ENCODE assay signal across 17 cellular contexts in genomic region chr20:22425344-22426295, GRCh38.
DNase-seq lines count a peak whose midpoint lies in the region; ATAC-seq and TF ChIP-seq lines count a peak whose summit lies in the region.
"Had no signal": no experiment of that assay in that cellular context is flagged by ENCODE, and none has a peak within 500 bp of the region (broad histone marks: within the 10 kb centered on the region; RNA-seq: fewer than 3 reads in every experiment).

No MANE protein-coding gene starts in this region.

- peaks cover 11% of the 10 kb centered on the region for H3K4me1 ChIP-seq in mesendoderm (ENCODE audit: control insufficient read depth, low read depth, low read length)
- H3K4me1 ChIP-seq: BLaER1 treated with 17β-estradiol and CSF1 and Interleukin-3, amounts not matched to agents 10 nM and 100 nM had no signal

- H3K27me3 ChIP-seq in mesendoderm (ENCODE audit: insufficient read depth, low read length, poor library complexity) = no peaks in the 10 kb centered on the region
- H3K27me3 ChIP-seq: BLaER1 treated with 17β-estradiol and CSF1 and Interleukin-3, amounts not matched to agents 10 nM and 100 nM had no signal

- WGBS in mesendoderm (ENCODE audit: extremely low coverage, insufficient coverage, low lambda C conversion rate) = no CpG with 5 or more reads among the region's 5 CpGs

- H3K4me3 Mint-ChIP-seq in glutamatergic neuron (ENCODE audit: unreplicated experiment) = no peak overlapping the region

- peak; percentile 48 for ATAC-seq in Right ventricle myocardium superior (ENCODE audit: poor library complexity)

- intact Hi-C loops in Right ventricle myocardium superior (cut with DNase I) = no loop called here
- intact Hi-C loops in cardiac septum (cut with DNase I) = no loop called here

- no peak overlapping the region for H3K27ac Mint-ChIP-seq in glutamatergic neuron (ENCODE audit: unreplicated experiment)

- peaks cover 4% of the 10 kb centered on the region for H3K27me3 Mint-ChIP-seq in glutamatergic neuron (ENCODE audit: unreplicated experiment)

- peaks cover 7% of the 10 kb centered on the region for H3K4me1 Mint-ChIP-seq in glutamatergic neuron (ENCODE audit: low read depth, unreplicated experiment)

- H2BK15ac ChIP-seq in mesendoderm (replicated peaks; ENCODE audit: low read depth) = no peak overlapping the region

- no peak for TF ChIP-seq CTCF in glutamatergic neuron (IDR thresholded peaks at IDR 0.05; ENCODE audit: partially characterized antibody, unreplicated experiment)

- H3K27ac ChIP-seq in mesendoderm (ENCODE audit: low read depth, low read length) = peak overlapping the region; percentile 3
- H3K27ac ChIP-seq: 22Rv1; BLaER1 treated with 17β-estradiol and CSF1 and Interleukin-3, amounts not matched to agents 10 nM and 100 nM had no signal

- H3K9ac ChIP-seq in mesendoderm (ENCODE audit: low read length) = no peak overlapping the region
- H3K9ac ChIP-seq: BLaER1 treated with 17β-estradiol and CSF1 and Interleukin-3, amounts not matched to agents 10 nM and 100 nM had no signal

- H3K79me2 ChIP-seq in mesendoderm (ENCODE audit: control insufficient read depth, insufficient read depth, low read length) = no peaks in the 10 kb centered on the region

- peak overlapping the region; percentile 23 for H3K18ac ChIP-seq in mesendoderm (ENCODE audit: low read length)

- H2BK120ac ChIP-seq in mesendoderm (ENCODE audit: low read depth, low read length) = no peak overlapping the region

- DNase-seq in Right ventricle myocardium superior (no peak), cardiac septum (ENCODE audit: low spot score) (no peak), kidney glomerular epithelial cell (lab: John Stamatoyannopoulos, UW) (peak; percentile 59), mesendoderm (peak; percentile 63), NCI-H524 treated with DMSO at 0.1 percent for 48 hours (lab: John Stamatoyannopoulos, UW) (no peak), middle frontal gyrus (ENCODE audit: extremely low spot score, low spot score) (no peak), NCI-H345 (lab: John Stamatoyannopoulos, UW) (no peak), glutamatergic neuron (no peak)
- DNase-seq: EL, Kasumi-1, NCI-H1417 treated with DMSO at 0.1 percent for 48 hours, NCI-H2029, NCI-H2171 treated with DMSO at 0.1 percent for 48 hours, NCI-H510A, SIG-M5 had no signal

- no peak overlapping the region for H3K23ac ChIP-seq in mesendoderm (ENCODE audit: low read length)

- H3K36me3 Mint-ChIP-seq in glutamatergic neuron (ENCODE audit: unreplicated experiment) = no peaks in the 10 kb centered on the region

- no peak overlapping the region for H2BK5ac ChIP-seq in mesendoderm (ENCODE audit: low read length)

- H3K4me3 ChIP-seq in mesendoderm (ENCODE audit: low read length) = no peak overlapping the region
- H3K4me3 ChIP-seq: BLaER1 treated with 17β-estradiol and CSF1 and Interleukin-3, amounts not matched to agents 10 nM and 100 nM had no signal

- no peak overlapping the region for H3K56ac ChIP-seq in mesendoderm (ENCODE audit: low read length)

- no peaks in the 10 kb centered on the region for H3K79me1 ChIP-seq in mesendoderm (ENCODE audit: low read length)

- no peaks in the 10 kb centered on the region for H3K36me3 ChIP-seq in mesendoderm (ENCODE audit: control insufficient read depth, insufficient read depth, low read length)
- H3K36me3 ChIP-seq: BLaER1 treated with 17β-estradiol and CSF1 and Interleukin-3, amounts not matched to agents 10 nM and 100 nM had no signal

- H2AK5ac ChIP-seq in mesendoderm (ENCODE audit: low read length) = no peak overlapping the region

- H3K4me2 ChIP-seq in mesendoderm (ENCODE audit: low read length) = no peak overlapping the region
- H3K4me2 ChIP-seq: BLaER1 treated with 17β-estradiol and CSF1 and Interleukin-3, amounts not matched to agents 10 nM and 100 nM had no signal

- no peak overlapping the region for H3K4ac ChIP-seq in mesendoderm (ENCODE audit: low read depth, low read length)

- H4K5ac ChIP-seq in mesendoderm (ENCODE audit: low read length) = no peak overlapping the region

- H3K9me3 Mint-ChIP-seq in glutamatergic neuron (ENCODE audit: unreplicated experiment) = peaks cover 2% of the 10 kb centered on the region

- H4K8ac ChIP-seq in mesendoderm (ENCODE audit: low read depth, low read length) = no peak overlapping the region

Comparison
In these comparisons a context has a peak if more than half of its experiments do, and no peak if none do; other contexts are left out.
1. DNase-seq: peak in kidney glomerular epithelial cell (single experiment) and mesendoderm (single experiment); none in Right ventricle myocardium superior (single experiment), cardiac septum (single experiment), NCI-H524 treated with DMSO at 0.1 percent for 48 hours (single experiment), middle frontal gyrus (single experiment), NCI-H345 (single experiment) and glutamatergic neuron (single experiment).